Comparison of ENCODE assay signal across 9 cellular contexts in genomic region chr7:3063016-3063753, GRCh38. TPM values are rescaled to one million over a fixed set of nuclear protein-coding genes. Genes with fewer than 3 reads are reported as not detected.
DNase-seq lines count a peak whose midpoint lies in the region; ATAC-seq, FAIRE-seq and TF ChIP-seq lines count a peak whose summit lies in the region.
"Had no signal": no experiment of that assay in that cellular context is flagged by ENCODE, and none has a peak within 500 bp of the region (broad histone marks: within the 10 kb centered on the region; RNA-seq: fewer than 3 reads in every experiment).

No MANE protein-coding gene starts in this region.

- no peaks in the 10 kb centered on the region for H3K9me2 ChIP-seq in MM.1S (replicated peaks; ENCODE audit: insufficient read depth, low read length)

- H3K27ac ChIP-seq in right lobe of liver (no peak overlapping the region), HepG2 (ENCODE audit: extremely low read length, insufficient read depth, low read length) (no peak overlapping the region), MM.1S (ENCODE audit: low read length) (no peak overlapping the region), breast epithelium (no peak overlapping the region)
- H3K27ac ChIP-seq: A549 had no signal

- H3K9me3 ChIP-seq in right lobe of liver, result no peaks in the 10 kb centered on the region
- H3K9me3 ChIP-seq in HepG2 (ENCODE audit: low read length), result no peaks in the 10 kb centered on the region
- no peaks in the 10 kb centered on the region for H3K9me3 ChIP-seq in MM.1S (replicated peaks; ENCODE audit: insufficient read depth, low read length)
- H3K9me3 ChIP-seq in breast epithelium, result no peaks in the 10 kb centered on the region
- H3K9me3 ChIP-seq: A549 had no signal

- peak overlapping the region; percentile 55 for H3K4me3 Mint-ChIP-seq in activated naive CD4-positive, alpha-beta T cell treated with anti-CD3 and anti-CD28 coated beads, Interleukin-2, amount 10 ng/mL, durations not matched to agents 7 days and 5 days

- no peak for TF ChIP-seq POLR2A in right lobe of liver (IDR thresholded peaks at IDR 0.05)
- no peak for TF ChIP-seq POLR2A in HepG2 (IDR thresholded peaks at IDR 0.05; ENCODE audit: insufficient read depth in 1 of 2, low read depth in 2 of 2, low read length in 2 of 2)
- no peak for TF ChIP-seq POLR2A in breast epithelium (IDR thresholded peaks at IDR 0.05)

- H3F3A ChIP-seq in MM.1S (ENCODE audit: insufficient read depth, low read length), result no peaks in the 10 kb centered on the region

- H3K4me1 ChIP-seq in right lobe of liver (no peaks in the 10 kb centered on the region), HepG2 (ENCODE audit: insufficient read depth, low read length) (no peaks in the 10 kb centered on the region), MM.1S (ENCODE audit: low read length) (peaks cover 5% of the 10 kb centered on the region; the same call in 1 of the 2 replicates), breast epithelium (no peaks in the 10 kb centered on the region)
- H3K4me1 ChIP-seq: A549 had no signal

- H3K4me1 Mint-ChIP-seq in activated naive CD4-positive, alpha-beta T cell treated with anti-CD3 and anti-CD28 coated beads, Interleukin-2, amount 10 ng/mL, durations not matched to agents 7 days and 5 days, result peaks cover 62% of the 10 kb centered on the region

- TF ChIP-seq RAD21 in HepG2 (CRISPR knock-in tag; IDR thresholded peaks at IDR 0.05), result no peak

- no peaks in the 10 kb centered on the region for H3K36me3 ChIP-seq in right lobe of liver
- H3K36me3 ChIP-seq in HepG2 (replicated peaks in 1 of 2; ENCODE audit: control insufficient read depth in 1 of 2, insufficient read depth in 2 of 2, low read length in 2 of 2), result no peaks in the 10 kb centered on the region
- no peaks in the 10 kb centered on the region for H3K36me3 ChIP-seq in MM.1S (replicated peaks; ENCODE audit: insufficient read depth, low read length)
- H3K36me3 ChIP-seq in breast epithelium, result no peaks in the 10 kb centered on the region

- no peak for FAIRE-seq in HepG2 (lab: Jason Lieb, UNC)
- FAIRE-seq: A549 had no signal

- CTCF ChIA-PET in HepG2 (lab: Yijun Ruan, JAX; ENCODE audit: low intra/inter-chr PET ratio, low total read pairs), result no interaction called here
- CTCF ChIA-PET in activated naive CD4-positive, alpha-beta T cell treated with anti-CD3 and anti-CD28 coated beads, Interleukin-2, amount 10 ng/mL, durations not matched to agents 7 days and 5 days (lab: Charles Lee), result interaction anchor here (1.5 to 7.0 kb wide), 5 partner anchors 20 to 176 kb away, joined by 3 to 68 read pairs (median 10); partner anchors contain the start of gene CARD11

- H3K36me3 Mint-ChIP-seq in activated naive CD4-positive, alpha-beta T cell treated with anti-CD3 and anti-CD28 coated beads, Interleukin-2, amount 10 ng/mL, durations not matched to agents 7 days and 5 days, result peaks cover 10% of the 10 kb centered on the region

- no peaks in the 10 kb centered on the region for H3K79me2 ChIP-seq in HepG2 (ENCODE audit: insufficient read depth, low read length)
- no peaks in the 10 kb centered on the region for H3K79me2 ChIP-seq in MM.1S (ENCODE audit: low read length)

- in situ Hi-C loops in HepG2 (cut with HindIII; ENCODE audit: extremely low pct_ligation_motif_present, low pct_unique_long_range_greater_than_20kb), result no loop called here

- no peak for TF ChIP-seq EP300 in HepG2 (IDR thresholded peaks at IDR 0.05; ENCODE audit: low read depth in 2 of 2, low read length in 2 of 2)
- TF ChIP-seq EP300 in HepG2 (CRISPR knock-in tag; IDR thresholded peaks at IDR 0.05; ENCODE audit: borderline replicate concordance), result no peak

- peaks cover 6% of the 10 kb centered on the region for H3K9me3 Mint-ChIP-seq in activated naive CD4-positive, alpha-beta T cell treated with anti-CD3 and anti-CD28 coated beads, Interleukin-2, amount 10 ng/mL, durations not matched to agents 7 days and 5 days

- H3K4me2 ChIP-seq in HepG2 (ENCODE audit: low read depth, low read length) (no peak overlapping the region), MM.1S (ENCODE audit: low read depth, low read length) (peak overlapping the region; percentile 70)
- H3K4me2 ChIP-seq: A549 had no signal

- no peak for DNase-seq in right lobe of liver
- no peak for DNase-seq in HepG2 (ENCODE audit: low spot score)
- peak; percentile 36 for DNase-seq in MM.1S
- DNase-seq in activated naive CD4-positive, alpha-beta T cell treated with anti-CD3 and anti-CD28 coated beads, Interleukin-2, amount 10 ng/mL, durations not matched to agents 7 days and 5 days, result peak; percentile 86
- DNase-seq in stimulated activated CD8-positive, alpha-beta memory T cell treated with anti-CD3 and anti-CD28 coated beads, Interleukin-7, amount 100 ng/mL, for 48 hours (ENCODE audit: extremely low read depth in 1 of 2, low read depth in 1 of 2), result peak; percentile 68 to 87
- DNase-seq in DMS79 treated with DMSO at 0.1 percent for 48 hours (lab: John Stamatoyannopoulos, UW), result no peak
- DNase-seq in NCI-H1105 treated with DMSO at 0.1 percent for 48 hours (lab: John Stamatoyannopoulos, UW), result no peak
- DNase-seq in breast epithelium (ENCODE audit: low spot score in 2 of 2), result no peak

- H3K4me3 ChIP-seq in right lobe of liver (no peak overlapping the region), HepG2 (replicated peaks in 1 of 3; ENCODE audit: insufficient read depth in 1 of 3, low read depth in 2 of 3, low read length in 3 of 3) (no peak overlapping the region), MM.1S (ENCODE audit: low read length) (peak overlapping the region; percentile 19; the same call in 1 of the 2 replicates), breast epithelium (no peak overlapping the region)
- H3K4me3 ChIP-seq: A549 had no signal

- ATAC-seq in right lobe of liver (peak; percentile 35 to 68 (median 46)), HepG2 (no peak)

- POLR2A ChIA-PET in HepG2 (lab: Yijun Ruan, JAX), result no interaction called here

- H3K9ac ChIP-seq in HepG2 (ENCODE audit: insufficient read depth, low read depth, low read length) (no peak overlapping the region), MM.1S (ENCODE audit: low read length) (peak overlapping the region; percentile 11; the same call in 1 of the 2 replicates)

- BruUV-seq in HepG2 (replicated peaks; lab: Mats Ljungman, UMichigan), result no TSS peak

- peaks cover 8% of the 10 kb centered on the region for H3K27me3 Mint-ChIP-seq in activated naive CD4-positive, alpha-beta T cell treated with anti-CD3 and anti-CD28 coated beads, Interleukin-2, amount 10 ng/mL, durations not matched to agents 7 days and 5 days

- H3K27me3 ChIP-seq in right lobe of liver (no peaks in the 10 kb centered on the region), HepG2 (ENCODE audit: control insufficient read depth in 1 of 2, insufficient read depth in 2 of 2, low read length in 2 of 2) (peaks cover under 1 to 9% of the 10 kb centered on the region in 2 experiments; a peak in 2 of 5 replicates), MM.1S (replicated peaks; ENCODE audit: insufficient read depth, low read length) (no peaks in the 10 kb centered on the region), breast epithelium (peaks cover 0 to 14% of the 10 kb centered on the region in 2 donors)

- intact Hi-C loops in right lobe of liver (cut with DNase I) (no loop called here), HepG2 (cut with micrococcal nuclease; ENCODE audit: unreplicated experiment) (no loop called here), breast epithelium (cut with DNase I; ENCODE audit: low total_unique reads) (no loop called here)

- H2AFZ ChIP-seq in HepG2 (ENCODE audit: low read length) (no peak overlapping the region), MM.1S (ENCODE audit: low read length) (peak overlapping the region; percentile 66)

- H3K27ac Mint-ChIP-seq in activated naive CD4-positive, alpha-beta T cell treated with anti-CD3 and anti-CD28 coated beads, Interleukin-2, amount 10 ng/mL, durations not matched to agents 7 days and 5 days, result peak overlapping the region; percentile 93

- 39% methylated on average over 7 of the region's 7 CpGs for WGBS in right lobe of liver (ENCODE audit: insufficient coverage, low coverage, low lambda C conversion rate, missing lambda C conversion rate)
- 31% methylated on average over 7 of the region's 7 CpGs for WGBS in HepG2 (ENCODE audit: low lambda C conversion rate)

- no peaks in the 10 kb centered on the region for H4K20me1 ChIP-seq in HepG2 (ENCODE audit: insufficient read depth, low read length)
- H4K20me1 ChIP-seq in MM.1S (ENCODE audit: insufficient read depth, low read length), result no peaks in the 10 kb centered on the region

- TF ChIP-seq CTCF in right lobe of liver (IDR thresholded peaks at IDR 0.05) (no peak), HepG2 (CRISPR knock-in tag; IDR thresholded peaks at IDR 0.05) (no peak), MM.1S (IDR thresholded peaks at IDR 0.05; ENCODE audit: low read length) (no peak), breast epithelium (IDR thresholded peaks at IDR 0.05) (no peak)

RNA-seq across cellular contexts. Expression of gene CARD11, which starts 19.5 kb away (rescaled TPM):
- under 1 TPM; 0.37 to 0.90 (median 0.50) TPM for total RNA-seq in right lobe of liver
- total RNA-seq in HepG2 (2016; rRNA removed; fragmentation: Illumina TruSeq; extraction: Trizol), result not detected in 2 replicates
- not detected in 2 replicates for total RNA-seq in HepG2 (2016; cell fraction: cytosol; rRNA removed; fragmentation: Illumina TruSeq; extraction: Trizol; ENCODE audit: low read depth)
- total RNA-seq in HepG2 (2016; cell fraction: insoluble cytoplasmic fraction; rRNA removed; fragmentation: Illumina TruSeq; extraction: Trizol), result not detected in 2 replicates
- total RNA-seq in HepG2 (2016; cell fraction: membrane; rRNA removed; fragmentation: Illumina TruSeq; extraction: Trizol), result not detected in 2 replicates
- not detected in 2 replicates for total RNA-seq in HepG2 (2016; cell fraction: nucleus; rRNA removed; fragmentation: Illumina TruSeq; extraction: Trizol)
- 0.04 and 0.05 TPM in 2 replicates for polyA plus RNA-seq in HepG2 (2011; rRNA removed)
- polyA plus RNA-seq in HepG2 (2011; cell fraction: cytosol; rRNA removed), result 0.05 and 0.07 TPM in 2 replicates
- polyA plus RNA-seq in HepG2 (2011; cell fraction: nucleus; rRNA removed), result 0.12 and 0.40 TPM in 2 replicates
- 0.13 and 0.21 TPM in 2 replicates for polyA plus RNA-seq in HepG2 (2012)
- not detected in 2 replicates for polyA plus RNA-seq in HepG2 (2016; cell fraction: cytosol; fragmentation: Illumina TruSeq; extraction: Trizol; ENCODE audit: low read depth)
- polyA plus RNA-seq in HepG2 (2016; cell fraction: insoluble cytoplasmic fraction; fragmentation: Illumina TruSeq; extraction: Trizol; ENCODE audit: low read depth), result not detected in 2 replicates
- not detected in 2 replicates for polyA plus RNA-seq in HepG2 (2016; cell fraction: membrane; fragmentation: Illumina TruSeq; extraction: Trizol; ENCODE audit: low read depth)
- not detected in 2 replicates for polyA plus RNA-seq in HepG2 (2016; cell fraction: nucleus; fragmentation: Illumina TruSeq; extraction: Trizol; ENCODE audit: insufficient read depth, low read depth)
- 0.26 TPM in 1 of 2 replicates, not detected in the other for polyA minus RNA-seq in HepG2 (2011; rRNA and poly(A)+ RNA removed; ENCODE audit: low replicate concordance)
- polyA minus RNA-seq in HepG2 (2011; cell fraction: cytosol; rRNA and poly(A)+ RNA removed), result not detected in 2 replicates
- 0.13 TPM in 1 of 2 replicates, not detected in the other for polyA minus RNA-seq in HepG2 (2011; cell fraction: nucleus; rRNA and poly(A)+ RNA removed)
- total RNA-seq in breast epithelium, result 1 to 10 TPM in 2 of 3 donors, under 1 TPM in 1; 0.80 to 2.9 (median 2.0) TPM

Comparison
In these comparisons a context has a peak if more than half of its experiments do, and no peak if none do; other contexts are left out.
1. DNase-seq: peak in MM.1S (single experiment), activated naive CD4-positive, alpha-beta T cell treated with anti-CD3 and anti-CD28 coated beads, Interleukin-2, amount 10 ng/mL, durations not matched to agents 7 days and 5 days (single experiment) and stimulated activated CD8-positive, alpha-beta memory T cell treated with anti-CD3 and anti-CD28 coated beads, Interleukin-7, amount 100 ng/mL, for 48 hours (2 of 2); none in right lobe of liver (0 of 3), HepG2 (single experiment), DMS79 treated with DMSO at 0.1 percent for 48 hours (single experiment), NCI-H1105 treated with DMSO at 0.1 percent for 48 hours (single experiment) and breast epithelium (0 of 2).